In the genomic region with DNA sequence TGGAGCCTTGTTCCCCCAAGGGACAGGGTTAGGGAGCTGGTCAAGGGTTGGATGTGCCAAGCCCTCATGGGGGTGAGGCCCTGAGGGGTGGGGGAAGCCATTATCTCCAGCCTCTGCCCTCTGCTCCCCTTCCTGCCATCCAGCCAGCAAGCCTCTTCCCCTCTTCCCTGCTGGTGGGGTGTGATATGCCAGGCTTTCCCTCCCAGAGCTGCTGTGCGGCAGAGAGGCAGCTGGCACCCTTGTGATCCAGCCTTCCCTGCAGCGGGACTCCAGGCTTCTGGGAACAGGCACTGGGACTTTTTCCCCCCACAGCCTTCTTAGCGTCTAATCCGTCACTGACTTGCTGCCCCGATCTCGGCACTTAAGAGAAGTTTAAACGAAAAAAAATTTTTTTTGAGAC, we compare ENCODE assay signal across 22 cellular contexts. TPM values are rescaled to one million over a fixed set of nuclear protein-coding genes. Genes with fewer than 3 reads are reported as not detected.
DNase-seq lines count a peak whose midpoint lies in the region; ATAC-seq and TF ChIP-seq lines count a peak whose summit lies in the region.
"Had no signal": no experiment of that assay in that cellular context is flagged by ENCODE, and none has a peak within 500 bp of the region (broad histone marks: within the 10 kb centered on the region; RNA-seq: fewer than 3 reads in every experiment).

No MANE protein-coding gene starts in this region.

- H3K9ac ChIP-seq in HCT116 (ENCODE audit: low read length), result no peak overlapping the region
- H3K9ac ChIP-seq: BLaER1 treated with 17β-estradiol and CSF1 and Interleukin-3, amounts not matched to agents 10 nM and 100 nM had no signal

- H3K27me3 ChIP-seq in HCT116 (ENCODE audit: insufficient read depth, low read length) (no peaks in the 10 kb centered on the region), ascending aorta (no peaks in the 10 kb centered on the region), psoas muscle (ENCODE audit: insufficient read depth in 3 of 3, low read length in 2 of 3) (no peaks in the 10 kb centered on the region), A673 (replicated peaks; ENCODE audit: insufficient read depth, low read depth, low read length, poor library complexity) (no peaks in the 10 kb centered on the region)

- RAD21 ChIA-PET in HCT116 (lab: Charles Lee; ENCODE audit: low non-redundant PET in 1 of 2, low total read pairs in 2 of 2, uncharacterized antibody in 2 of 2, unreplicated experiment in 2 of 2), result interaction anchor here in 1 of 2 experiments (0.6 kb wide), 1 partner anchor 85 kb away, joined by 3 read pairs; no protein-coding TSS in a partner anchor

- H3K36me3 ChIP-seq in HCT116 (ENCODE audit: control insufficient read depth in 1 of 2, insufficient read depth in 2 of 2, low read length in 2 of 2) (peaks cover 0 to 6% of the 10 kb centered on the region in 2 experiments; a peak in 1 of 4 replicates), ascending aorta (peaks cover 6 to 22% of the 10 kb centered on the region in 2 donors), psoas muscle (ENCODE audit: insufficient read depth in 1 of 2, low read depth in 1 of 2) (peaks cover 4 to 13% of the 10 kb centered on the region in 2 donors), A673 (ENCODE audit: insufficient read depth, low read length, poor library complexity, severe bottlenecking) (peaks cover 12% of the 10 kb centered on the region)

- no peaks in the 10 kb centered on the region for H4K20me1 ChIP-seq in HCT116 (ENCODE audit: insufficient read depth)

- BruUV-seq in HCT116 (replicated peaks; lab: Mats Ljungman, UMichigan) (no TSS peak), A673 (replicated peaks; lab: Mats Ljungman, UMichigan) (no TSS peak)

- H3K4me1 ChIP-seq in HCT116 (ENCODE audit: control insufficient read depth in 1 of 2, insufficient read depth in 2 of 2, low read length in 2 of 2) (peaks cover 0 to 3% of the 10 kb centered on the region in 2 experiments; a peak in 1 of 4 replicates), ascending aorta (peaks cover 2 to 7% of the 10 kb centered on the region in 2 donors), psoas muscle (no peaks in the 10 kb centered on the region), A673 (ENCODE audit: insufficient read depth, low read length, poor library complexity, severe bottlenecking) (no peaks in the 10 kb centered on the region)

- ATAC-seq in HCT116, result peak; percentile 40; the same call in 1 of the 2 replicates
- ATAC-seq in psoas muscle, result peak; percentile 2 to 20 (median 12)
- no peak for ATAC-seq in GM19035 (IDR thresholded peaks at IDR 0.05; ENCODE audit: unreplicated experiment)

- 64 to 75% (median 68%) methylated on average over 5 to 7 of the region's 7 CpGs for WGBS in psoas muscle, 3 donors

- peaks cover 9% of the 10 kb centered on the region; the same call in 1 of the 2 replicates for H3K79me2 ChIP-seq in HCT116 (ENCODE audit: insufficient read depth, low read length)

- TF ChIP-seq CTCF in HCT116 (IDR thresholded peaks at IDR 0.05 in 2 of 3, conservative IDR thresholded peaks at IDR 0.05 in 1 of 3; ENCODE audit: borderline replicate concordance in 1 of 3, insufficient read depth in 1 of 3, low read depth in 2 of 3, low read length in 2 of 3) (no peak), ascending aorta (IDR thresholded peaks at IDR 0.05) (no peak), psoas muscle (IDR thresholded peaks at IDR 0.05) (no peak), A673 (conservative IDR thresholded peaks at IDR 0.05; ENCODE audit: low read depth, low read length) (no peak)

- H2AFZ ChIP-seq in HCT116 (ENCODE audit: low read depth, low read length, poor library complexity, severe bottlenecking), result no peak overlapping the region
- H2AFZ ChIP-seq: PC-9 had no signal

- no peak overlapping the region for H3K4me2 ChIP-seq in HCT116 (ENCODE audit: low read length)
- H3K4me2 ChIP-seq: BLaER1 treated with 17β-estradiol and CSF1 and Interleukin-3, amounts not matched to agents 10 nM and 100 nM; PC-9 had no signal

- H3K9me3 ChIP-seq in HCT116 (ENCODE audit: control insufficient read depth in 1 of 2, insufficient read depth in 1 of 2, low read depth in 1 of 2, low read length in 2 of 2) (no peaks in the 10 kb centered on the region), ascending aorta (no peaks in the 10 kb centered on the region), psoas muscle (no peaks in the 10 kb centered on the region), A673 (ENCODE audit: low read depth, low read length, poor library complexity, severe bottlenecking) (no peaks in the 10 kb centered on the region)

- H3K4me3 ChIP-seq in HCT116 (replicated peaks in 1 of 2; ENCODE audit: low read depth in 1 of 2, low read length in 2 of 2), result no peak overlapping the region
- no peak overlapping the region for H3K4me3 ChIP-seq in ascending aorta
- no peak overlapping the region for H3K4me3 ChIP-seq in psoas muscle
- H3K4me3 ChIP-seq in A673 (ENCODE audit: low read depth, low read length, poor library complexity, severe bottlenecking), result no peak overlapping the region
- H3K4me3 ChIP-seq: BLaER1 treated with 17β-estradiol and CSF1 and Interleukin-3, amounts not matched to agents 10 nM and 100 nM; PC-9; SK-N-MC had no signal

- peak; percentile 86 for DNase-seq in DMS 273 (lab: John Stamatoyannopoulos, UW; ENCODE audit: unreplicated experiment)
- no peak for DNase-seq in DMS 273 treated with DMSO at 0.1 percent for 48 hours (lab: John Stamatoyannopoulos, UW)
- DNase-seq in HCT116 (ENCODE audit: low read depth, low spot score), result no peak
- no peak for DNase-seq in ascending aorta (ENCODE audit: low spot score in 2 of 2)
- no peak for DNase-seq in psoas muscle
- no peak for DNase-seq in substantia nigra (lab: John Stamatoyannopoulos, UW)
- no peak for DNase-seq in A673 (ENCODE audit: low spot score)
- DNase-seq: CD8-positive, alpha-beta memory T cell; H9; IMR-90; Kasumi-1; MM.1S; NCI-H1092 treated with DMSO at 0.1 percent for 48 hours; NCI-H187 treated with DMSO at 0.1 percent for 48 hours; NCI-H2171; PC-9; T-helper 1 cell had no signal

- no peak for TF ChIP-seq POLR2A in HCT116 (IDR thresholded peaks at IDR 0.05; ENCODE audit: borderline replicate concordance, extremely low read depth, insufficient read depth, insufficient read length)

- TF ChIP-seq RAD21 in HCT116 (IDR thresholded peaks at IDR 0.05; ENCODE audit: low read depth), result no peak

- H3K27ac ChIP-seq in HCT116 (ENCODE audit: low read depth, low read length) (no peak overlapping the region), ascending aorta (peak overlapping the region; percentile 63 to 80), psoas muscle (no peak overlapping the region), substantia nigra (ENCODE audit: low read depth, low read length, poor library complexity, severe bottlenecking) (no peak overlapping the region), A673 (ENCODE audit: low read depth, low read length, poor library complexity, severe bottlenecking) (no peak overlapping the region)
- H3K27ac ChIP-seq: 22Rv1; BLaER1 treated with 17β-estradiol and CSF1 and Interleukin-3, amounts not matched to agents 10 nM and 100 nM; PC-9; SK-N-MC had no signal

- POLR2A ChIA-PET in HCT116 (lab: Charles Lee) (no interaction called here), A673 (lab: Charles Lee; ENCODE audit: low non-redundant PET) (no interaction called here)

- intact Hi-C loops in HCT116 (cut with micrococcal nuclease), result no loop called here
- intact Hi-C loops in ascending aorta (cut with DNase I), result no loop called here
- intact Hi-C loops in psoas muscle (cut with DNase I), result no loop called here
- intact Hi-C loops in A673 (cut with micrococcal nuclease; ENCODE audit: unreplicated experiment), result no loop called here

- H3K9me2 ChIP-seq in HCT116 (ENCODE audit: insufficient read depth), result no peaks in the 10 kb centered on the region

- CTCF ChIA-PET in HCT116 (lab: Charles Lee) (no interaction called here), A673 (lab: Charles Lee) (no interaction called here)

TF ChIP-seq in HCT116, 20 proteins besides CTCF, POLR2A, EP300 and RAD21 (continues in another document):
- TF ChIP-seq SP1 (IDR thresholded peaks at IDR 0.05; ENCODE audit: low read depth), result no peak
- no peak for TF ChIP-seq EZH2 (IDR thresholded peaks at IDR 0.05)
- no peak for TF ChIP-seq TCF7L2 (IDR thresholded peaks at IDR 0.05; ENCODE audit: borderline replicate concordance, extremely low read depth, insufficient read depth, insufficient read length)
- TF ChIP-seq, protein P1, sequence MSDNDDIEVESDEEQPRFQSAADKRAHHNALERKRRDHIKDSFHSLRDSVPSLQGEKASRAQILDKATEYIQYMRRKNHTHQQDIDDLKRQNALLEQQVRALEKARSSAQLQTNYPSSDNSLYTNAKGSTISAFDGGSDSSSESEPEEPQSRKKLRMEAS (IDR thresholded peaks at IDR 0.05), result no peak

RNA-seq across cellular contexts. Expression of a gene that starts 6.3 kb away (rescaled TPM):
- total RNA-seq in HCT116 (2021; ENCODE audit: unreplicated experiment) (182 TPM), ascending aorta (331 TPM), psoas muscle (10 to 100 TPM; 57.2 to 86.6 (median 71.2) TPM), A673 (2021) (205 and 214 TPM in 2 replicates)
- 368 and 404 TPM in 2 replicates for polyA plus RNA-seq in HCT116 (2012)
- polyA plus RNA-seq in psoas muscle, result 100 to 1,000 TPM in 2 of 3 donors, 10 to 100 TPM in 1; 84.5 to 198 (median 107) TPM

RNA-seq across cellular contexts. Expression of a gene that starts 6.6 kb away (rescaled TPM):
- 49.7 TPM for total RNA-seq in HCT116 (2021; ENCODE audit: unreplicated experiment)
- 88.3 and 106 TPM in 2 replicates for polyA plus RNA-seq in HCT116 (2012)
- 351 TPM for total RNA-seq in ascending aorta
- total RNA-seq in psoas muscle, result 10 to 100 TPM; 45.6 to 56.9 (median 51.8) TPM
- polyA plus RNA-seq in psoas muscle, result 10 to 100 TPM; 25.0 to 54.2 (median 44.3) TPM
- total RNA-seq in A673 (2021), result 52.0 and 55.7 TPM in 2 replicates

RNA-seq across cellular contexts. Expression of a gene that starts 19.9 kb away (rescaled TPM):
- total RNA-seq in HCT116 (2021; ENCODE audit: unreplicated experiment), result not detected
- 0.21 and 0.39 TPM in 2 replicates for polyA plus RNA-seq in HCT116 (2012)
- 4.5 TPM for total RNA-seq in ascending aorta
- total RNA-seq in psoas muscle, result 100 to 1,000 TPM in 1 of 4 donors, 10 to 100 TPM in 3; 43.7 to 140 (median 61.4) TPM
- 10 to 100 TPM; 14.5 to 37.4 (median 23.3) TPM for polyA plus RNA-seq in psoas muscle
- not detected in 2 replicates for total RNA-seq in A673 (2021)
- total RNA-seq: CD8-positive, alpha-beta memory T cell; H9; HT1080 had no signal
- polyA plus RNA-seq: CD8-positive, alpha-beta memory T cell had no signal

RNA-seq across cellular contexts. Expression of a gene that starts 29.6 kb away (rescaled TPM):
- total RNA-seq in HCT116 (2021; ENCODE audit: unreplicated experiment) (0.30 TPM), ascending aorta (23.2 TPM), psoas muscle (1 to 10 TPM in 3 of 4 donors, under 1 TPM in 1; 0.50 to 2.1 (median 1.4) TPM), A673 (2021) (2.6 and 6.0 TPM in 2 replicates)
- polyA plus RNA-seq in HCT116 (2012), result 0.10 and 0.40 TPM in 2 replicates
- polyA plus RNA-seq in psoas muscle, result 1 to 10 TPM in 1 of 3 donors, under 1 TPM in 2; 0.65 to 1.3 (median 0.79) TPM

RNA-seq across cellular contexts. Expression of a gene that starts 36.7 kb away (rescaled TPM):
- total RNA-seq in HCT116 (2021; ENCODE audit: unreplicated experiment) (4.8 TPM), ascending aorta (99.1 TPM), psoas muscle (1 to 10 TPM in 1 of 4 donors, under 1 TPM in 3; 0.27 to 1.5 (median 0.73) TPM), A673 (2021) (0.59 TPM in 1 of 2 replicates, not detected in the other)
- polyA plus RNA-seq in HCT116 (2012), result 6.6 and 8.6 TPM in 2 replicates
- under 1 TPM; 0.13 to 0.35 (median 0.31) TPM for polyA plus RNA-seq in psoas muscle
- polyA plus RNA-seq: CD8-positive, alpha-beta memory T cell had no signal

Comparison
In these comparisons a context has a peak if more than half of its experiments do, and no peak if none do; other contexts are left out.
1. H3K27ac ChIP-seq: peak in ascending aorta (2 of 2); none in HCT116 (single experiment), psoas muscle (single experiment), substantia nigra (single experiment) and A673 (single experiment).